8 cellular contexts compared by ENCODE assay signal in the genomic region with DNA sequence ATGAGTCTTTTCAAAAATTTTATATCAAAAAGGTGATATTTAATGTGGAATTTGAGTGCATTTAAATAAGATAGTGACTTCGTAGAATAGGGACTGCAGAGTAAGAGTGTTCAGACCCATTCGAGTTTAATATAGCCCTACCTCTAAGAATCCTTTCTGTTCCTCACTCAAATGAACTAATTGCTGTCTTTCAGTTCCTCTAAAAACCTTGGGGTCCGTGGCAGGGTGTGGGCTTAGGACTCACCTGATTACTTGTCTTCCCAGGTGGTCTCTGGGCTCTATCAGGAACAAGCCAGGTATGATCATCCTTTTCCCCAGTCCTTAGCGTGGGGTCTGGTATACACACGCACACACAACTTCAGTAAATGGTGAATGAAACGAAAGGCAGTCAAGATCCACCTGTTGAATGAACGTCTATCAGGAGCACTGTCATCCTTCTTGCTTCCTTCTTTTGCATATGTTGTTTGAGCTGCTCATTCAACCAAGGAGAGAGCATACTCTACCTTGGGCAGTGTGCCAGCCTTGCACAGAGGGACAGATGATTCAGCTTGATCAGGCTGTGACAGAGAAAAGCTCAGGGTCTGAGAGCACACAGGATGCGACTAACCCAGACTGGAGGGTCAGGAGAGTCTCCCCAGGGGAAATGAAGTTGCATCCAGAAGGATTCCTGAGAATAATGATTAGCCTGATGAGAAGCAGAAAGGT. TPM values are rescaled to one million over a fixed set of nuclear protein-coding genes. Genes with fewer than 3 reads are reported as not detected.
DNase-seq lines count a peak whose midpoint lies in the region; ATAC-seq and TF ChIP-seq lines count a peak whose summit lies in the region.

No MANE protein-coding gene starts in this region.

- no peak for TF ChIP-seq CTCF in endothelial cell (IDR thresholded peaks at IDR 0.05; ENCODE audit: unreplicated experiment)

- H3K27ac Mint-ChIP-seq in activated CD4-positive, alpha-beta memory T cell treated with anti-CD3 and anti-CD28 coated beads for 36 hours: peak overlapping the region; percentile 81
- peak overlapping the region; percentile 95 for H3K27ac Mint-ChIP-seq in endothelial cell (ENCODE audit: unreplicated experiment)
- H3K27ac Mint-ChIP-seq in naive thymus-derived CD4-positive, alpha-beta T cell: peak overlapping the region; percentile 91 to 100 (median 96)

- 0 out of 22 replicates have a peak, but pooled peaks cover 0 to 4% (median 0%) of the 10 kb centered on the region in 11 experiments for H3K36me3 ChIP-seq in BLaER1 treated with 17β-estradiol and CSF1 and Interleukin-3, amounts not matched to agents 10 nM and 100 nM
- H3K36me3 ChIP-seq in naive thymus-derived CD4-positive, alpha-beta T cell (ENCODE audit: control insufficient read depth in 2 of 3, insufficient read depth in 3 of 3, low read length in 3 of 3): peaks cover 0 to 6% (median 0%) of the 10 kb centered on the region in 3 experiments

- ATAC-seq in GM19328 (IDR thresholded peaks at IDR 0.05; ENCODE audit: unreplicated experiment): peak; percentile 47
- ATAC-seq in HG03378 (IDR thresholded peaks at IDR 0.05; ENCODE audit: unreplicated experiment): peak; percentile 80
- no peak for ATAC-seq in naive thymus-derived CD4-positive, alpha-beta T cell

- H3K4me1 ChIP-seq in BLaER1 treated with 17β-estradiol and CSF1 and Interleukin-3, amounts not matched to agents 10 nM and 100 nM: peaks cover 42 to 62% (median 48%) of the 10 kb centered on the region in 10 experiments
- peaks cover 18 to 24% of the 10 kb centered on the region in 2 donors for H3K4me1 ChIP-seq in naive thymus-derived CD4-positive, alpha-beta T cell (ENCODE audit: control insufficient read depth in 2 of 2, insufficient read depth in 2 of 2, low read length in 2 of 2)

- POLR2A ChIA-PET in activated CD4-positive, alpha-beta memory T cell treated with anti-CD3 and anti-CD28 coated beads for 36 hours (lab: Charles Lee): interaction anchor here (0.6 to 1.6 kb wide), 4 partner anchors 12 to 62 kb away, joined by 3 to 4 read pairs (median 3); no protein-coding TSS in a partner anchor
- POLR2A ChIA-PET in naive thymus-derived CD4-positive, alpha-beta T cell (lab: Charles Lee): interaction anchor here (1.1 to 1.5 kb wide), 5 partner anchors 8 to 267 kb away, joined by 3 to 8 read pairs (median 4); no protein-coding TSS in a partner anchor

- no peaks in the 10 kb centered on the region for H3K36me3 Mint-ChIP-seq in activated CD4-positive, alpha-beta memory T cell treated with anti-CD3 and anti-CD28 coated beads for 36 hours
- H3K36me3 Mint-ChIP-seq in endothelial cell (ENCODE audit: low read depth, unreplicated experiment): peaks cover 7% of the 10 kb centered on the region
- peaks cover 0 to 1% (median 0%) of the 10 kb centered on the region in 5 donors for H3K36me3 Mint-ChIP-seq in naive thymus-derived CD4-positive, alpha-beta T cell

- no peaks in the 10 kb centered on the region for H3K9me3 Mint-ChIP-seq in activated CD4-positive, alpha-beta memory T cell treated with anti-CD3 and anti-CD28 coated beads for 36 hours
- H3K9me3 Mint-ChIP-seq in endothelial cell (ENCODE audit: unreplicated experiment): no peaks in the 10 kb centered on the region
- H3K9me3 Mint-ChIP-seq in naive thymus-derived CD4-positive, alpha-beta T cell: peaks cover 0 to 2% (median 0%) of the 10 kb centered on the region in 11 donors

- H3K27ac ChIP-seq in BLaER1 treated with 17β-estradiol and CSF1 and Interleukin-3, amounts not matched to agents 10 nM and 100 nM: peak overlapping the region in 9 of 11 experiments; percentile 85 to 97 (median 90); a peak in 19 of 22 replicates
- peak overlapping the region; percentile 90 for H3K27ac ChIP-seq in naive thymus-derived CD4-positive, alpha-beta T cell (ENCODE audit: low read depth, low read length)
- H3K27ac ChIP-seq in substantia nigra (ENCODE audit: low read depth, low read length, poor library complexity, severe bottlenecking): peak overlapping the region; percentile 88

- H3K4me3 Mint-ChIP-seq in activated CD4-positive, alpha-beta memory T cell treated with anti-CD3 and anti-CD28 coated beads for 36 hours: peak overlapping the region; percentile 89
- peak overlapping the region; percentile 95 for H3K4me3 Mint-ChIP-seq in endothelial cell (ENCODE audit: unreplicated experiment)
- peak overlapping the region in 9 of 10 donors; percentile 90 to 99 (median 94) for H3K4me3 Mint-ChIP-seq in naive thymus-derived CD4-positive, alpha-beta T cell

- H3K27me3 Mint-ChIP-seq in activated CD4-positive, alpha-beta memory T cell treated with anti-CD3 and anti-CD28 coated beads for 36 hours: no peaks in the 10 kb centered on the region
- H3K27me3 Mint-ChIP-seq in endothelial cell (ENCODE audit: unreplicated experiment): peaks cover 5% of the 10 kb centered on the region
- H3K27me3 Mint-ChIP-seq in naive thymus-derived CD4-positive, alpha-beta T cell: peaks cover 0 to 4% (median 0%) of the 10 kb centered on the region in 5 donors

- H3K9ac ChIP-seq in BLaER1 treated with 17β-estradiol and CSF1 and Interleukin-3, amounts not matched to agents 10 nM and 100 nM: peak overlapping the region in 10 of 11 experiments; percentile 89 to 98 (median 94); a peak in 18 of 22 replicates

- peak overlapping the region; percentile 74 to 97 (median 90) for H3K4me2 ChIP-seq in BLaER1 treated with 17β-estradiol and CSF1 and Interleukin-3, amounts not matched to agents 10 nM and 100 nM

- no peaks in the 10 kb centered on the region for H3K27me3 ChIP-seq in BLaER1 treated with 17β-estradiol and CSF1 and Interleukin-3, amounts not matched to agents 10 nM and 100 nM
- H3K27me3 ChIP-seq in naive thymus-derived CD4-positive, alpha-beta T cell (ENCODE audit: control insufficient read depth in 2 of 2, insufficient read depth in 2 of 2, low read length in 2 of 2): no peaks in the 10 kb centered on the region

- peaks cover 17 to 35% (median 32%) of the 10 kb centered on the region in 11 experiments; a peak in 20 of 22 replicates for H4K20me1 ChIP-seq in BLaER1 treated with 17β-estradiol and CSF1 and Interleukin-3, amounts not matched to agents 10 nM and 100 nM

- H3K4me3 ChIP-seq in BLaER1 treated with 17β-estradiol and CSF1 and Interleukin-3, amounts not matched to agents 10 nM and 100 nM: peak overlapping the region in 9 of 10 experiments; percentile 82 to 99 (median 95); a peak in 14 of 20 replicates
- peak overlapping the region; percentile 68 for H3K4me3 ChIP-seq in naive thymus-derived CD4-positive, alpha-beta T cell (ENCODE audit: low read length)

- CTCF ChIA-PET in activated CD4-positive, alpha-beta memory T cell treated with anti-CD3 and anti-CD28 coated beads for 36 hours (lab: Charles Lee): interaction anchor here (1.9 to 2.7 kb wide), 2 partner anchors 42 to 62 kb away, joined by 10 to 13 read pairs; no protein-coding TSS in a partner anchor
- CTCF ChIA-PET in naive thymus-derived CD4-positive, alpha-beta T cell (lab: Charles Lee): interaction anchor here (0.9 to 2.4 kb wide), 3 partner anchors 20 to 46 kb away, joined by 3 to 11 read pairs (median 3); no protein-coding TSS in a partner anchor

- intact Hi-C loops in activated CD4-positive, alpha-beta memory T cell treated with anti-CD3 and anti-CD28 coated beads for 36 hours (cut with micrococcal nuclease): loop anchor here (5.0 kb wide), 2 partner anchors 282 to 1132 kb away; a partner anchor contains a TSS
- intact Hi-C loops in naive thymus-derived CD4-positive, alpha-beta T cell (cut with micrococcal nuclease): loop anchor here (1.0 to 5.0 kb wide), 4 partner anchors 37 to 492 kb away; a partner anchor contains a TSS

- DNase-seq in NCI-H460 (ENCODE audit: extremely low read depth, low read depth) (peak; percentile 38), endothelial cell (ENCODE audit: low spot score) (no peak), substantia nigra (lab: John Stamatoyannopoulos, UW) (peak in 30 of 49 donors; percentile 2 to 91 (median 17))
- DNase-seq in activated CD4-positive, alpha-beta memory T cell treated with anti-CD3 and anti-CD28 coated beads for 36 hours: peak; percentile 81
- peak in 7 of 9 donors; percentile 9 to 42 (median 27) for DNase-seq in naive thymus-derived CD4-positive, alpha-beta T cell

- H3K9me3 ChIP-seq in BLaER1 treated with 17β-estradiol and CSF1 and Interleukin-3, amounts not matched to agents 10 nM and 100 nM (replicated peaks in 1 of 11): no peaks in the 10 kb centered on the region
- no peaks in the 10 kb centered on the region for H3K9me3 ChIP-seq in naive thymus-derived CD4-positive, alpha-beta T cell (ENCODE audit: control insufficient read depth in 2 of 3, low read length in 3 of 3)

- peaks cover 29% of the 10 kb centered on the region for H3K4me1 Mint-ChIP-seq in activated CD4-positive, alpha-beta memory T cell treated with anti-CD3 and anti-CD28 coated beads for 36 hours (ENCODE audit: low read depth)
- peaks cover 20% of the 10 kb centered on the region for H3K4me1 Mint-ChIP-seq in endothelial cell (ENCODE audit: unreplicated experiment)
- peaks cover 15 to 26% (median 20%) of the 10 kb centered on the region in 7 donors for H3K4me1 Mint-ChIP-seq in naive thymus-derived CD4-positive, alpha-beta T cell

RNA-seq across cellular contexts. Expression of a gene that starts 1.2 kb away (rescaled TPM):
- 86.0 and 91.8 TPM in 2 replicates for total RNA-seq in NCI-H460 (2014; rRNA removed; shearing (Covaris generic))
- 18.0 and 22.5 TPM in 2 replicates for polyA plus RNA-seq in NCI-H460 (2014; cell fraction: nucleus; rRNA removed)
- 10 to 100 TPM; 26.3 to 31.9 TPM for total RNA-seq in activated CD4-positive, alpha-beta memory T cell treated with anti-CD3 and anti-CD28 coated beads for 36 hours
- 74.1 TPM for total RNA-seq in endothelial cell (ENCODE audit: unreplicated experiment)
- 10 to 100 TPM; 23.3 to 64.0 (median 42.9) TPM for total RNA-seq in naive thymus-derived CD4-positive, alpha-beta T cell
- 10 to 100 TPM; 22.8 to 34.2 TPM for polyA plus RNA-seq in naive thymus-derived CD4-positive, alpha-beta T cell
